Comparison of ENCODE assay signal across 1 cellular context in the genomic region with DNA sequence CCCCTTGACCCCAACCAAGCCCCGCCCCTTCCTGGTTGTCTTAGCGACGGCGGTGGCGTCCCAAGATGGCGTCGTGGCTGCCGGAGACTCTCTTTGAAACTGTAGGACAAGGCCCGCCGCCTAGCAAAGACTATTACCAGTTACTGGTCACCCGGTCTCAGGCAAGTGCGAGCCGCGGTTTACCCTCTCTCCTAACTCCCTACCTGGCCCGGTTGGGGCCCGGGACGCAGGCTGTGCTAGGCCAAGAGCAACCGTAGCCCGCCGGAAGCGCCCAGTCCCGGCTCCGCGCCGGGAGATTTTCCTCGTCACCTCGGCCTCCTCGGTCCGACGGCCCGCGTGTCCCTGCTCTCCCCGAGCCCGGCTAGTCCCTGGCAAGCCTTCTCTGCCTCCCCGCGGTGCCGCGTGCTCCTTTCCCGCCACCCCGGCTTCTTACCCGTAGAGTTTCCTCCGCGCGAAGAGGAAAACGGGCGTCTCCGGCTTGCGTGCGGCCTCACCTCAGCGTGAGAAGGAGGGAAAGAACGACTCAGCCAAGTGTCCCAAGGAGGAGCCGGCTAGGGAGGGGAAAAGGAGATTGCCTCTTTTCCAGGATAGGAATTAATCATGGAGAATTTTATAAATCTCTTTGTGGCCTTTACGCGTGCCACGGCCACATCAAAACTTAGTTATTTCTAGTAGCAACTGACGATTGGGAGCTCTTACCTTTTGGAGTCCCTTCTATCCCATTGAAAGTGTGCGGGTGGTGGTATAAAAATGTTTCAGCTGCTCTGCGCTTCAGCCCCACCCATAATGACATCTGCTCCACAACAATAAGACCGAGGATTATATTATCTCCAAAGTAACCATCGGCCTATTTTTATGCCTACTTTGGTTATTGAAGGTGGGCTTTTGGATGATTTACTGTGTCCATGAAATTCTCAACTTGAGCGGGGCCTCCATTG.
TF ChIP-seq lines count a peak whose summit lies in the region.

A gene with protein sequence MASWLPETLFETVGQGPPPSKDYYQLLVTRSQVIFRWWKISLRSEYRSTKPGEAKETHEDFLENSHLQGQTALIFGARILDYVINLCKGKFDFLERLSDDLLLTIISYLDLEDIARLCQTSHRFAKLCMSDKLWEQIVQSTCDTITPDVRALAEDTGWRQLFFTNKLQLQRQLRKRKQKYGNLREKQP (plus strand): TSS at position 55 of the 938 bp plus-strand sequence. CDS start 11 bp downstream, at position 66.

TF ChIP-seq in K562, 482 proteins besides CTCF, POLR2A, EP300 and RAD21 (continued from another document and continues in another):
- TF ChIP-seq GMEB1 (CRISPR knock-in tag; IDR thresholded peaks at IDR 0.05): no peak
- no peak for TF ChIP-seq TRIM24 (IDR thresholded peaks at IDR 0.05)
- no peak for TF ChIP-seq ZFPM2 (CRISPR knock-in tag; IDR thresholded peaks at IDR 0.05)
- TF ChIP-seq FOXO4 (CRISPR knock-in tag; IDR thresholded peaks at IDR 0.05): no peak
- TF ChIP-seq RBM22 (IDR thresholded peaks at IDR 0.05; ENCODE audit: low read depth, low read length, poor library complexity, severe bottlenecking): peak; percentile 21
- peak; percentile 47; the same call in 1 of the 2 replicates for TF ChIP-seq PHF8 (IDR thresholded peaks at IDR 0.05; ENCODE audit: borderline replicate concordance, low read length)
- TF ChIP-seq U2AF2 (optimal IDR thresholded peaks at IDR 0.05; ENCODE audit: low read depth, low read length): no peak
- no peak for TF ChIP-seq ZNF280B (CRISPR knock-in tag; IDR thresholded peaks at IDR 0.05)
- no peak for TF ChIP-seq CBX2 (IDR thresholded peaks at IDR 0.05; ENCODE audit: insufficient read depth, low read length, poor library complexity, severe bottlenecking)
- TF ChIP-seq NR1H2 (CRISPR knock-in tag; IDR thresholded peaks at IDR 0.05): no peak
- TF ChIP-seq BHLHE40 (IDR thresholded peaks at IDR 0.05; ENCODE audit: low read length): no peak
- TF ChIP-seq SMARCC2 (IDR thresholded peaks at IDR 0.05; ENCODE audit: low read depth): no peak
- no peak for TF ChIP-seq NR2C2 (CRISPR knock-in tag; IDR thresholded peaks at IDR 0.05)
- TF ChIP-seq NR2C2 (tag; IDR thresholded peaks at IDR 0.05): peak; percentile 95
- 0 out of 2 replicates have a peak, but pooled peaks have one; percentile 35 for TF ChIP-seq ETV1 (tag; conservative IDR thresholded peaks at IDR 0.05; ENCODE audit: low read depth)
- no peak for TF ChIP-seq HDAC8 (tag; IDR thresholded peaks at IDR 0.05)
- TF ChIP-seq RREB1 (CRISPR knock-in tag; IDR thresholded peaks at IDR 0.05): no peak
- TF ChIP-seq ERF (CRISPR knock-in tag; IDR thresholded peaks at IDR 0.05): no peak
- no peak for TF ChIP-seq NONO (IDR thresholded peaks at IDR 0.05; ENCODE audit: low read depth in 2 of 2, low read length in 1 of 2)
- no peak for TF ChIP-seq ZBED1 (IDR thresholded peaks at IDR 0.05)
- TF ChIP-seq, protein P1, sequence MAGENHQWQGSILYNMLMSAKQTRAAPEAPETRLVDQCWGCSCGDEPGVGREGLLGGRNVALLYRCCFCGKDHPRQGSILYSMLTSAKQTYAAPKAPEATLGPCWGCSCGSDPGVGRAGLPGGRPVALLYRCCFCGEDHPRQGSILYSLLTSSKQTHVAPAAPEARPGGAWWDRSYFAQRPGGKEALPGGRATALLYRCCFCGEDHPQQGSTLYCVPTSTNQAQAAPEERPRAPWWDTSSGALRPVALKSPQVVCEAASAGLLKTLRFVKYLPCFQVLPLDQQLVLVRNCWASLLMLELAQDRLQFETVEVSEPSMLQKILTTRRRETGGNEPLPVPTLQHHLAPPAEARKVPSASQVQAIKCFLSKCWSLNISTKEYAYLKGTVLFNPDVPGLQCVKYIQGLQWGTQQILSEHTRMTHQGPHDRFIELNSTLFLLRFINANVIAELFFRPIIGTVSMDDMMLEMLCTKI (IDR thresholded peaks at IDR 0.05; ENCODE audit: partially characterized antibody): no peak
- TF ChIP-seq RNF2 (IDR thresholded peaks at IDR 0.05): 0 out of 2 replicates have a peak, but pooled peaks have one; percentile 21
- TF ChIP-seq ARID1B (IDR thresholded peaks at IDR 0.05): no peak
- no peak for TF ChIP-seq KDM1A (IDR thresholded peaks at IDR 0.05)
- TF ChIP-seq C11orf30 (IDR thresholded peaks at IDR 0.05; ENCODE audit: low read depth): peak; percentile 23; the same call in 1 of the 2 replicates
- peak; percentile 68 for TF ChIP-seq ZBTB40 (IDR thresholded peaks at IDR 0.05)
- no peak for TF ChIP-seq ZBTB40 (CRISPR knock-in tag; IDR thresholded peaks at IDR 0.05)
- no peak for TF ChIP-seq RBM39 (optimal IDR thresholded peaks at IDR 0.05; ENCODE audit: low read depth, low read length)
- TF ChIP-seq TEAD1 (CRISPR knock-in tag; IDR thresholded peaks at IDR 0.05): no peak
- no peak for TF ChIP-seq ZNF644 (tag; IDR thresholded peaks at IDR 0.05; ENCODE audit: low read depth)
- TF ChIP-seq MXI1 (IDR thresholded peaks at IDR 0.05; ENCODE audit: low read depth, low read length): peak; percentile 70
